Comparison of ENCODE assay signal across 7 cellular contexts in the genomic region with DNA sequence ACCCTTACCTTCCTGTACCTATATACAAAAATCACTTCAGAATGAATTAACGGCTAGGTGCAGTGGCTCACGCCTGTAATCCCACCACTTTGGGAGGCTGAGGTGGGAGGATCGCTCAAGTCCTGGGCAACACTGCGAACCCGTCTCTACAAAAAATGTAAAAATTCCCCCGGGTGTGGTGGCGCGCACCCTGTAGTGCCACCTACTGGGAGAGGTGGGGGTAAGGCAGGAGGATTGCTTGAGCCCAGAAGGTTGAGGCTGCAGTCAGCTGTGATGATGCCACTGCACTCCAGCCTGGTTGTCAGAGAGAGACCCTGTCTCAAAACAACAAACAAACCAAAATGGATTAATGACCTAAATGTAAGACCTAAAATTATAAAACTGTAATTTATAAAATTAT.
A peak's percentile ranks its signal among the peaks of the same experiment; 100 is the strongest.
DNase-seq lines count a peak whose midpoint lies in the region; ATAC-seq, FAIRE-seq and TF ChIP-seq lines count a peak whose summit lies in the region.
"Not testable (repeated sequence)": the region's sequence is repeated elsewhere in the genome, so short reads cannot be mapped to it uniquely, and the experiment has no call there.

No MANE protein-coding gene starts in this region.

- H4K20me1 ChIP-seq in PC-3 (ENCODE audit: low read length); HepG2 (ENCODE audit: insufficient read depth, low read length): not testable (repeated sequence)

- H3F3A ChIP-seq in PC-3 (ENCODE audit: low read length, unreplicated experiment), result not testable (repeated sequence)

- not testable (repeated sequence) for H3K27ac Mint-ChIP-seq in activated T-helper 17 cell treated with anti-CD3 and anti-CD28 coated beads, Interleukin-2, amount 50 U/mL, for 72 hours; stimulated activated naive B cell treated with anti-CD40 and anti-IgM and Interleukin-4, amounts not matched to agents 10 μg/mL and 1 μg/mL and 100 μg/mL, for 72 hours

- not testable (repeated sequence) for TF ChIP-seq RAD21 in HepG2 (CRISPR knock-in tag; IDR thresholded peaks at IDR 0.05)

- intact Hi-C loops in PC-3 (cut with micrococcal nuclease); HepG2 (cut with micrococcal nuclease; ENCODE audit: unreplicated experiment): not testable (repeated sequence)

- no CpG with 5 or more reads among the region's 8 CpGs for WGBS in HepG2 (ENCODE audit: low lambda C conversion rate)

- not testable (repeated sequence) for H3K36me3 ChIP-seq in PC-3 (ENCODE audit: low read depth, low read length); HepG2 (replicated peaks in 1 of 2; ENCODE audit: control insufficient read depth in 1 of 2, insufficient read depth in 2 of 2, low read length in 2 of 2)

- DNase-seq in PC-3; HepG2 (ENCODE audit: low spot score); stimulated activated naive B cell treated with anti-CD40 and anti-IgM and Interleukin-4, amounts not matched to agents 10 μg/mL and 1 μg/mL and 100 μg/mL, for 72 hours: not testable (repeated sequence)

- not testable (repeated sequence) for TF ChIP-seq EP300 in HepG2 (IDR thresholded peaks at IDR 0.05; ENCODE audit: low read depth in 2 of 2, low read length in 2 of 2); HepG2 (CRISPR knock-in tag; IDR thresholded peaks at IDR 0.05; ENCODE audit: borderline replicate concordance)

- H3K4me1 ChIP-seq in PC-3 (ENCODE audit: insufficient read depth, low read length); HepG2 (ENCODE audit: insufficient read depth, low read length): not testable (repeated sequence)

- not testable (repeated sequence) for H3K9me3 ChIP-seq in PC-3 (ENCODE audit: low read length); HepG2 (ENCODE audit: low read length)

- H3K9ac ChIP-seq in PC-3 (ENCODE audit: low read length); HepG2 (ENCODE audit: insufficient read depth, low read depth, low read length): not testable (repeated sequence)

- not testable (repeated sequence) for H3K4me1 Mint-ChIP-seq in activated T-helper 17 cell treated with anti-CD3 and anti-CD28 coated beads, Interleukin-2, amount 50 U/mL, for 72 hours; stimulated activated naive B cell treated with anti-CD40 and anti-IgM and Interleukin-4, amounts not matched to agents 10 μg/mL and 1 μg/mL and 100 μg/mL, for 72 hours

- peak; percentile 85 for ATAC-seq in GM18868 (IDR thresholded peaks at IDR 0.05; ENCODE audit: unreplicated experiment)
- peak; percentile 31 for ATAC-seq in GM21367 (IDR thresholded peaks at IDR 0.05; ENCODE audit: unreplicated experiment)
- peak; percentile 52 for ATAC-seq in HG02885 (IDR thresholded peaks at IDR 0.05; ENCODE audit: poor library complexity, unreplicated experiment)
- ATAC-seq in PC-3, result peak; percentile 48
- ATAC-seq in activated T-helper 17 cell treated with anti-CD3 and anti-CD28 coated beads, Interleukin-2, amount 50 U/mL, for 72 hours (replicated peaks), result peak; percentile 49
- peak; percentile 91 for ATAC-seq in HepG2
- ATAC-seq in stimulated activated naive B cell treated with anti-CD40 and anti-IgM and Interleukin-4, amounts not matched to agents 10 μg/mL and 1 μg/mL and 100 μg/mL, for 72 hours (replicated peaks), result peak; percentile 45

- not testable (repeated sequence) for H2AFZ ChIP-seq in PC-3 (ENCODE audit: low read length); HepG2 (ENCODE audit: low read length)

- not testable (repeated sequence) for BruUV-seq in PC-3 (replicated peaks; lab: Mats Ljungman, UMichigan); HepG2 (replicated peaks; lab: Mats Ljungman, UMichigan)

- H3K4me3 Mint-ChIP-seq in activated T-helper 17 cell treated with anti-CD3 and anti-CD28 coated beads, Interleukin-2, amount 50 U/mL, for 72 hours; stimulated activated naive B cell treated with anti-CD40 and anti-IgM and Interleukin-4, amounts not matched to agents 10 μg/mL and 1 μg/mL and 100 μg/mL, for 72 hours: not testable (repeated sequence)

- not testable (repeated sequence) for H3K36me3 Mint-ChIP-seq in activated T-helper 17 cell treated with anti-CD3 and anti-CD28 coated beads, Interleukin-2, amount 50 U/mL, for 72 hours (ENCODE audit: low read depth); stimulated activated naive B cell treated with anti-CD40 and anti-IgM and Interleukin-4, amounts not matched to agents 10 μg/mL and 1 μg/mL and 100 μg/mL, for 72 hours

- TF ChIP-seq CTCF in PC-3 (conservative IDR thresholded peaks at IDR 0.05; ENCODE audit: low read depth, low read length); HepG2 (CRISPR knock-in tag; IDR thresholded peaks at IDR 0.05): not testable (repeated sequence)

- not testable (repeated sequence) for H3K4me3 ChIP-seq in PC-3 (ENCODE audit: low read length); HepG2 (replicated peaks in 1 of 3; ENCODE audit: insufficient read depth in 1 of 3, low read depth in 2 of 3, low read length in 3 of 3)

- CTCF ChIA-PET in PC-3 (lab: Charles Lee); HepG2 (lab: Yijun Ruan, JAX; ENCODE audit: low intra/inter-chr PET ratio, low total read pairs): not testable (repeated sequence)

- H3K9me3 Mint-ChIP-seq in activated T-helper 17 cell treated with anti-CD3 and anti-CD28 coated beads, Interleukin-2, amount 50 U/mL, for 72 hours; stimulated activated naive B cell treated with anti-CD40 and anti-IgM and Interleukin-4, amounts not matched to agents 10 μg/mL and 1 μg/mL and 100 μg/mL, for 72 hours: not testable (repeated sequence)

- not testable (repeated sequence) for H3K27me3 ChIP-seq in PC-3 (ENCODE audit: low read length); HepG2 (ENCODE audit: control insufficient read depth in 1 of 2, insufficient read depth in 2 of 2, low read length in 2 of 2)

- in situ Hi-C loops in HepG2 (cut with HindIII; ENCODE audit: extremely low pct_ligation_motif_present, low pct_unique_long_range_greater_than_20kb), result not testable (repeated sequence)

- H3K4me2 ChIP-seq in PC-3 (ENCODE audit: low read length); HepG2 (ENCODE audit: low read depth, low read length): not testable (repeated sequence)

- not testable (repeated sequence) for H3K27me3 Mint-ChIP-seq in activated T-helper 17 cell treated with anti-CD3 and anti-CD28 coated beads, Interleukin-2, amount 50 U/mL, for 72 hours; stimulated activated naive B cell treated with anti-CD40 and anti-IgM and Interleukin-4, amounts not matched to agents 10 μg/mL and 1 μg/mL and 100 μg/mL, for 72 hours

- POLR2A ChIA-PET in PC-3 (lab: Charles Lee; ENCODE audit: unreplicated experiment); HepG2 (lab: Yijun Ruan, JAX): not testable (repeated sequence)

- H3K9me2 ChIP-seq in PC-3 (replicated peaks; ENCODE audit: low read length), result not testable (repeated sequence)

- TF ChIP-seq POLR2A in HepG2 (IDR thresholded peaks at IDR 0.05; ENCODE audit: insufficient read depth in 1 of 2, low read depth in 2 of 2, low read length in 2 of 2), result not testable (repeated sequence)

- FAIRE-seq in HepG2 (lab: Jason Lieb, UNC), result not testable (repeated sequence)

- H3K27ac ChIP-seq in PC-3 (ENCODE audit: low read length); HepG2 (ENCODE audit: extremely low read length, insufficient read depth, low read length): not testable (repeated sequence)

- H3K79me2 ChIP-seq in PC-3 (ENCODE audit: low read length); HepG2 (ENCODE audit: insufficient read depth, low read length): not testable (repeated sequence)

Comparison
In these comparisons a context has a peak if more than half of its experiments do, and no peak if none do; other contexts are left out.
1. ATAC-seq: peak in every context shown above with its lines; median percentile 91 in HepG2; 85 in GM18868; 52 in HG02885; 49 in activated T-helper 17 cell treated with anti-CD3 and anti-CD28 coated beads, Interleukin-2, amount 50 U/mL, for 72 hours; 48 in PC-3; 45 in stimulated activated naive B cell treated with anti-CD40 and anti-IgM and Interleukin-4, amounts not matched to agents 10 μg/mL and 1 μg/mL and 100 μg/mL, for 72 hours; 31 in GM21367.